ENCODE assay signal across 1 cellular context in the genomic region with DNA sequence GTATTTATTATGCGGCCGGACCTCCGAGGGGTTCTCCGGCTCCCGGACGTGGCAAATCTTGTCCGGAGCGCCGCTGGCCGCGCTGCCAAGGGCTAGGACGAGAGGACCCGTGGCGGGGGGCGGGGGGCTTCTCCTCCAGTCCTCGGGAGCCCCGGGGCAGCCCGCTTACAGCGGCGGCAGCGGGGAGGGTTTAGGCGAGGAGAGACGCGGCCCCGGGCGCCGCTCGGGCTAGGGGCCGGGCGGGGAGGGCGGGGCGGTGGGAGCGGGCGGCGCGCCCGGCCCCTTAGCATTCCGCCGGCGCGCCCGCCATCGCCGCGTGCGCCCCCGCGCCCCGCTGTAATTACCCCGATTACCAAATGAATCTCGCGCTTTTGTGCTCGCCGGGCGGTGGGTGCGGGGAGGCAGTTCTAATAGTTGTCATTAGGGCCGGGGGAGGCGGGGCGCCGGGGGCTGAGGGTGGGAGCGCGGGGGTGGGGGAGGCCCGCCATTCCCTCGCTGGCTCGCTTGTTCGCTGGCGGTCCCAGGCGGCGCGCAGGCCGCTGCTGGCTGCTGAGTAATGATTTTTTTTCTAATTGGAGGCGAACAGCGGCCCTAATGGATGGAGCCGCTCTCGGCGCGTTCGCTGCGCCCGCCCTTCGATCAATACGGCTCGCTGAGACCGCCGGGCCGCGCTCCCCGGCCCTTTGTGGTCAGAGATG.
TF ChIP-seq lines count a peak whose summit lies in the region.

No MANE protein-coding gene starts in this region.

TF ChIP-seq in H1, 55 proteins besides CTCF, POLR2A, EP300 and RAD21 (continued from another document):
- TF ChIP-seq ASH2L (IDR thresholded peaks at IDR 0.05; ENCODE audit: low read length): no peak
- TF ChIP-seq, protein P1, sequence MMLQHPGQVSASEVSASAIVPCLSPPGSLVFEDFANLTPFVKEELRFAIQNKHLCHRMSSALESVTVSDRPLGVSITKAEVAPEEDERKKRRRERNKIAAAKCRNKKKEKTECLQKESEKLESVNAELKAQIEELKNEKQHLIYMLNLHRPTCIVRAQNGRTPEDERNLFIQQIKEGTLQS (IDR thresholded peaks at IDR 0.05; ENCODE audit: insufficient read depth, low read depth, low read length): no peak
- no peak for TF ChIP-seq CEBPB (IDR thresholded peaks at IDR 0.05; ENCODE audit: low read depth, low read length)
- no peak for TF ChIP-seq SRF (IDR thresholded peaks at IDR 0.05; ENCODE audit: low read depth, low read length)
- TF ChIP-seq, protein P2, sequence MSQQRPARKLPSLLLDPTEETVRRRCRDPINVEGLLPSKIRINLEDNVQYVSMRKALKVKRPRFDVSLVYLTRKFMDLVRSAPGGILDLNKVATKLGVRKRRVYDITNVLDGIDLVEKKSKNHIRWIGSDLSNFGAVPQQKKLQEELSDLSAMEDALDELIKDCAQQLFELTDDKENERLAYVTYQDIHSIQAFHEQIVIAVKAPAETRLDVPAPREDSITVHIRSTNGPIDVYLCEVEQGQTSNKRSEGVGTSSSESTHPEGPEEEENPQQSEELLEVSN (IDR thresholded peaks at IDR 0.05): no peak
- no peak for TF ChIP-seq SIX5 (IDR thresholded peaks at IDR 0.05; ENCODE audit: low read depth, low read length)
